22 cellular contexts compared by ENCODE assay signal in the genomic region with DNA sequence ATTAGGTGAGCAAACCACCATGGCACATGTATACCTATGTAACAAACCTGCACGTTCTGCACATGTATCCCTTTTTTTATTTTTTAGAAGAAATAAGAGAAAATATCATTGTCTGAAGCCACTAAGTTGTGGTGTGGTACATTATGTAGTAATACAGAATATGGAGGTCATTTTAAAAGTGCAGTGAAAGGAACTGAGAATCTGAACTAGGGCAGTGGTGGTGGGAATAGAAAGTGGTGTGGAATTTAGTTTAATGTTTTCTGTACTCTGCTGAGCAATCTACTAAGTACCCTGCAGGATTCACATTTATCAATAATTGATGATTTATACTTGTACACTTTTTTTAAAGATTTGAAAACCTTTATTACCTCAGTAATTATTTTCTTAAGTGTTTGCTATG.
DNase-seq lines count a peak whose midpoint lies in the region; ATAC-seq lines count a peak whose summit lies in the region.
"Had no signal": no experiment of that assay in that cellular context is flagged by ENCODE, and none has a peak within 500 bp of the region (broad histone marks: within the 10 kb centered on the region; RNA-seq: fewer than 3 reads in every experiment).

No MANE protein-coding gene starts in this region.

- H3K27ac Mint-ChIP-seq in T-cell: no peak overlapping the region
- H3K27ac Mint-ChIP-seq: activated CD4-positive, alpha-beta T cell treated with anti-CD3 and anti-CD28 coated beads, Interleukin-2, amount 10 ng/mL, durations not matched to agents 24 days and 14 days; activated naive CD4-positive, alpha-beta T cell treated with anti-CD3 and anti-CD28 coated beads, Interleukin-2, amount 50 U/mL, for 24 hours; CD8-positive, alpha-beta memory T cell; memory B cell had no signal

- no peaks in the 10 kb centered on the region for H3K27me3 Mint-ChIP-seq in T-cell
- H3K27me3 Mint-ChIP-seq: activated CD4-positive, alpha-beta T cell treated with anti-CD3 and anti-CD28 coated beads, Interleukin-2, amount 10 ng/mL, durations not matched to agents 24 days and 14 days; activated naive CD4-positive, alpha-beta T cell treated with anti-CD3 and anti-CD28 coated beads, Interleukin-2, amount 50 U/mL, for 24 hours; CD8-positive, alpha-beta memory T cell had no signal

- H4K8ac ChIP-seq in neuronal stem cell (ENCODE audit: low read depth, low read length): no peak overlapping the region

- H3K27me3 ChIP-seq in neuronal stem cell (ENCODE audit: control insufficient read depth in 3 of 3, insufficient read depth in 3 of 3, low read depth in 1 of 3, low read length in 3 of 3): no peaks in the 10 kb centered on the region
- H3K27me3 ChIP-seq: colonic mucosa, Peyer's patch, thyroid gland had no signal

- H3K4me1 Mint-ChIP-seq in T-cell: peaks cover 0 to 2% (median 0%) of the 10 kb centered on the region in 3 donors
- H3K4me1 Mint-ChIP-seq: activated CD4-positive, alpha-beta T cell treated with anti-CD3 and anti-CD28 coated beads, Interleukin-2, amount 10 ng/mL, durations not matched to agents 24 days and 14 days; activated naive CD4-positive, alpha-beta T cell treated with anti-CD3 and anti-CD28 coated beads, Interleukin-2, amount 50 U/mL, for 24 hours; CD8-positive, alpha-beta memory T cell; memory B cell had no signal

- DNase-seq in DMS114 treated with DMSO at 0.1 percent for 48 hours (lab: John Stamatoyannopoulos, UW; ENCODE audit: unreplicated experiment): no peak
- DNase-seq in T-cell: no peak
- no peak for DNase-seq in neuronal stem cell (ENCODE audit: low spot score)
- DNase-seq in activated gamma-delta T cell (lab: John Stamatoyannopoulos, UW): no peak
- DNase-seq: activated CD4-positive, alpha-beta T cell treated with anti-CD3 and anti-CD28 coated beads, Interleukin-2, amount 10 ng/mL, durations not matched to agents 24 days and 14 days; CD8-positive, alpha-beta memory T cell; colonic mucosa; hypothalamus; Kasumi-1; NCI-H1417; NCI-H82; Peyer's patch; psoas muscle; thyroid gland had no signal

- H2AK5ac ChIP-seq in neuronal stem cell (ENCODE audit: low read depth, low read length): no peak overlapping the region

- peak; percentile 69 for ATAC-seq in GM18867 (IDR thresholded peaks at IDR 0.05; ENCODE audit: unreplicated experiment)
- peak; percentile 57 for ATAC-seq in GM21447 (IDR thresholded peaks at IDR 0.05; ENCODE audit: unreplicated experiment)
- peak; percentile 68 for ATAC-seq in HG02885 (IDR thresholded peaks at IDR 0.05; ENCODE audit: poor library complexity, unreplicated experiment)
- peak; percentile 55 for ATAC-seq in HG03565 (IDR thresholded peaks at IDR 0.05; ENCODE audit: unreplicated experiment)
- no peak for ATAC-seq in T-cell (replicated peaks in 1 of 4)
- ATAC-seq: psoas muscle, SK-N-SH treated with all-trans-retinoic acid at 6 μM for 48 hours had no signal

- no peak overlapping the region for H3K27ac ChIP-seq in neuronal stem cell (replicated peaks; ENCODE audit: low read length)
- H3K27ac ChIP-seq: colonic mucosa, Peyer's patch, psoas muscle, thyroid gland had no signal

- no peak overlapping the region for H3K4me2 ChIP-seq in neuronal stem cell (ENCODE audit: insufficient read depth, low read length, poor library complexity, severe bottlenecking)

- no peak overlapping the region for H3K4me3 ChIP-seq in neuronal stem cell (ENCODE audit: low read length in 2 of 2)
- H3K4me3 ChIP-seq: colonic mucosa, Peyer's patch, psoas muscle, thyroid gland had no signal

- H3K4me3 Mint-ChIP-seq in T-cell: no peak overlapping the region
- H3K4me3 Mint-ChIP-seq: activated CD4-positive, alpha-beta T cell treated with anti-CD3 and anti-CD28 coated beads, Interleukin-2, amount 10 ng/mL, durations not matched to agents 24 days and 14 days; activated naive CD4-positive, alpha-beta T cell treated with anti-CD3 and anti-CD28 coated beads, Interleukin-2, amount 50 U/mL, for 24 hours; CD8-positive, alpha-beta memory T cell; memory B cell; nephron had no signal

- H3K4ac ChIP-seq in neuronal stem cell (ENCODE audit: low read length): no peak overlapping the region

- H3K36me3 Mint-ChIP-seq in T-cell: no peaks in the 10 kb centered on the region
- H3K36me3 Mint-ChIP-seq: activated naive CD4-positive, alpha-beta T cell treated with anti-CD3 and anti-CD28 coated beads, Interleukin-2, amount 50 U/mL, for 24 hours; CD8-positive, alpha-beta memory T cell; memory B cell had no signal

- no CpG with 5 or more reads among the region's 1 CpG for WGBS in neuronal stem cell (ENCODE audit: extremely low coverage in 2 of 2, insufficient read length in 2 of 2, insufficient replicate concordance in 1 of 2), 2 donors

- H2BK5ac ChIP-seq in neuronal stem cell (ENCODE audit: low read length): no peak overlapping the region

- POLR2A ChIA-PET in T-cell (lab: Charles Lee): no interaction called here

- CTCF ChIA-PET in T-cell (lab: Charles Lee): no interaction called here

- H2BK15ac ChIP-seq in neuronal stem cell (ENCODE audit: low read length): no peak overlapping the region

- no peak overlapping the region for H3K18ac ChIP-seq in neuronal stem cell (ENCODE audit: low read length)

- H3K9ac ChIP-seq in neuronal stem cell (ENCODE audit: low read depth, low read length, poor library complexity): no peak overlapping the region

- H3K14ac ChIP-seq in neuronal stem cell (ENCODE audit: low read length): no peak overlapping the region

- no peaks in the 10 kb centered on the region for H3K9me3 ChIP-seq in neuronal stem cell (replicated peaks in 1 of 2; ENCODE audit: control insufficient read depth in 2 of 2, insufficient read depth in 1 of 2, low read depth in 1 of 2, low read length in 2 of 2)
- H3K9me3 ChIP-seq: colonic mucosa, Peyer's patch, thyroid gland had no signal

- H3K9me3 Mint-ChIP-seq in T-cell: peaks cover 9 to 18% (median 14%) of the 10 kb centered on the region in 3 donors

- no peak overlapping the region for H2BK120ac ChIP-seq in neuronal stem cell (ENCODE audit: low read depth, low read length)

- no peaks in the 10 kb centered on the region for H3K36me3 ChIP-seq in neuronal stem cell (replicated peaks in 1 of 2; ENCODE audit: control insufficient read depth in 2 of 2, insufficient read depth in 2 of 2, low read length in 2 of 2)
- H3K36me3 ChIP-seq: colonic mucosa, Peyer's patch, thyroid gland had no signal

- H4K91ac ChIP-seq in neuronal stem cell (ENCODE audit: low read depth, low read length, poor library complexity): no peak overlapping the region

- no peak overlapping the region for H2AFZ ChIP-seq in neuronal stem cell (ENCODE audit: low read length)

- no peak overlapping the region for H2BK12ac ChIP-seq in neuronal stem cell (ENCODE audit: low read length)

- no peak overlapping the region for H3K23ac ChIP-seq in neuronal stem cell (ENCODE audit: low read depth, low read length, poor library complexity)

- H3K79me1 ChIP-seq in neuronal stem cell (ENCODE audit: low read depth, low read length): no peaks in the 10 kb centered on the region

- peaks cover 0 to 1% of the 10 kb centered on the region in 2 donors for H3K4me1 ChIP-seq in neuronal stem cell (ENCODE audit: control insufficient read depth in 2 of 2, insufficient read depth in 1 of 2, low read depth in 1 of 2, low read length in 2 of 2)
- H3K4me1 ChIP-seq: colonic mucosa, Peyer's patch, psoas muscle had no signal

Comparison
In these comparisons a context has a peak if more than half of its experiments do, and no peak if none do; other contexts are left out.
1. ATAC-seq: peak in GM18867 (single experiment), GM21447 (single experiment), HG02885 (single experiment) and HG03565 (single experiment); none in T-cell (0 of 4).